ENCODE assay signal across 14 cellular contexts in the genomic region with DNA sequence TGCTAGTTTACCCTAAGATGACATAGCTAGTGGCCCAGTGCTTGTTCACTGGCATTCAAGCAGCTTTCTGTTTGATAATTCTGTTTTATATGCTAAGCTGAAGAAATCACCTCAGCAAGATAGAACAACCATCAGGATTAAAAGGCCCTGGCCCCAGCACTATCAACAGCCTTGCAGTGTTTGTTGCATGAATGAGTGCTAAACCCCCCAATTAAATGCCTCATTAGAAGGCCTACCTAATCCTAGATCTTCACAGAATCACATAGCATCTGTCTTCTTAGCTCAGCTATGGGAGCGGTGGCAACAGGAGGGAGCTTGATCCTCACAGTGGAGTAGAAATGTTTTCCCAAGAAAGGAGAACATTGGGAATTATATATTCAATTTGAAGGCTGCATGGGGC.
DNase-seq lines count a peak whose midpoint lies in the region; ATAC-seq, FAIRE-seq and TF ChIP-seq lines count a peak whose summit lies in the region.
"Had no signal": no experiment of that assay in that cellular context is flagged by ENCODE, and none has a peak within 500 bp of the region (broad histone marks: within the 10 kb centered on the region; RNA-seq: fewer than 3 reads in every experiment).

No MANE protein-coding gene starts in this region.

- no peak overlapping the region for H2BK20ac ChIP-seq in H1 (ENCODE audit: low read length)

- H3K23ac ChIP-seq in H1 (ENCODE audit: insufficient read length) = no peak overlapping the region

- peaks cover 2% of the 10 kb centered on the region for H3K27me3 Mint-ChIP-seq in GM23338 (ENCODE audit: insufficient read depth, low read depth, poor library complexity)
- H3K27me3 Mint-ChIP-seq in activated T-cell treated with anti-CD3 and anti-CD28 coated beads, Interleukin-2, amount 50 U/mL, for 24 hours = no peaks in the 10 kb centered on the region
- H3K27me3 Mint-ChIP-seq: B cell had no signal

- no peaks in the 10 kb centered on the region for H3K9me3 ChIP-seq in H1 (ENCODE audit: insufficient read depth in 2 of 2, low read depth in 1 of 2, low read length in 1 of 2)
- H3K9me3 ChIP-seq: HAP-1 had no signal

- no peak overlapping the region for H3K4me3 ChIP-seq in GM23338
- no peak overlapping the region for H3K4me3 ChIP-seq in H1 (ENCODE audit: extremely low read depth in 1 of 4, insufficient read depth in 2 of 4, low read depth in 3 of 4, low read length in 4 of 4)
- H3K4me3 ChIP-seq: BLaER1 treated with 17β-estradiol and CSF1 and Interleukin-3, amounts not matched to agents 10 nM and 100 nM; HAP-1 had no signal

- ATAC-seq in GM23338 (no peak), HG02678 (IDR thresholded peaks at IDR 0.05; ENCODE audit: unreplicated experiment) (no peak), GM18511 (IDR thresholded peaks at IDR 0.05; ENCODE audit: unreplicated experiment) (no peak)
- ATAC-seq: CD8-positive, alpha-beta T cell had no signal

- no peak overlapping the region for H2BK12ac ChIP-seq in H1 (ENCODE audit: low read depth, low read length)

- H3K36me3 ChIP-seq in GM23338 (ENCODE audit: insufficient read depth) (no peaks in the 10 kb centered on the region), H1 (ENCODE audit: control insufficient read depth in 2 of 4, insufficient read depth in 4 of 4, low read length in 3 of 4) (no peaks in the 10 kb centered on the region)
- H3K36me3 ChIP-seq: BLaER1 treated with 17β-estradiol and CSF1 and Interleukin-3, amounts not matched to agents 10 nM and 100 nM; HAP-1 had no signal

- H4K91ac ChIP-seq in H1 (replicated peaks; ENCODE audit: insufficient read length, low read length) = no peak overlapping the region

- no peaks in the 10 kb centered on the region for H4K20me1 ChIP-seq in GM23338 (replicated peaks; ENCODE audit: insufficient read depth)
- no peaks in the 10 kb centered on the region for H4K20me1 ChIP-seq in H1 (replicated peaks in 1 of 2; ENCODE audit: control insufficient read depth in 1 of 2, insufficient read depth in 2 of 2, low read length in 2 of 2)
- H4K20me1 ChIP-seq: BLaER1 treated with 17β-estradiol and CSF1 and Interleukin-3, amounts not matched to agents 10 nM and 100 nM had no signal

- no peak overlapping the region for H2AK5ac ChIP-seq in H1 (ENCODE audit: low read depth, low read length)

- H2AFZ ChIP-seq in GM23338 = peak overlapping the region; percentile 64
- H2AFZ ChIP-seq in H1 (ENCODE audit: low read length) = peak overlapping the region; percentile 60; the same call in 1 of the 2 replicates

- TF ChIP-seq CTCF in GM23338 (conservative IDR thresholded peaks at IDR 0.05; ENCODE audit: low read depth in 2 of 2) (no peak), H1 (IDR thresholded peaks at IDR 0.05; ENCODE audit: control extremely low read depth in 1 of 3, insufficient read depth in 1 of 3, low read depth in 1 of 3, low read length in 3 of 3) (no peak)

- no peak overlapping the region for H3K4ac ChIP-seq in H1 (replicated peaks; ENCODE audit: insufficient read length, low read depth, low read length)

- peaks cover 9% of the 10 kb centered on the region for H3K36me3 Mint-ChIP-seq in GM23338 (ENCODE audit: low read depth)
- no peaks in the 10 kb centered on the region for H3K36me3 Mint-ChIP-seq in activated T-cell treated with anti-CD3 and anti-CD28 coated beads, Interleukin-2, amount 50 U/mL, for 24 hours (ENCODE audit: low read depth)
- H3K36me3 Mint-ChIP-seq: CD8-positive, alpha-beta T cell had no signal

- H3K4me2 ChIP-seq in GM23338 (no peak overlapping the region), H1 (ENCODE audit: insufficient read depth in 1 of 2, low read depth in 2 of 2, low read length in 2 of 2) (no peak overlapping the region)

- no peak for DNase-seq in GM23338 (ENCODE audit: low spot score)
- peak; percentile 98 for DNase-seq in NCI-H82 (lab: John Stamatoyannopoulos, UW)
- DNase-seq in H1 (ENCODE audit: low read depth in 1 of 2, low spot score in 2 of 2) = no peak
- DNase-seq in retina = peak; percentile 3
- no peak for DNase-seq in activated T-cell treated with anti-CD3 and anti-CD28 coated beads, Interleukin-2, amount 50 U/mL, for 24 hours
- DNase-seq: Calu3; CD8-positive, alpha-beta T cell; GDM1 had no signal

- peaks cover 17% of the 10 kb centered on the region for H3K9me3 Mint-ChIP-seq in GM23338
- H3K9me3 Mint-ChIP-seq in activated T-cell treated with anti-CD3 and anti-CD28 coated beads, Interleukin-2, amount 50 U/mL, for 24 hours = peaks cover 4% of the 10 kb centered on the region
- H3K9me3 Mint-ChIP-seq: CD8-positive, alpha-beta T cell had no signal

- WGBS in H1 (ENCODE audit: extremely low coverage in 1 of 2, insufficient coverage in 1 of 2, insufficient read length in 1 of 2, insufficient replicate concordance in 2 of 2, low coverage in 1 of 2, low lambda C conversion rate in 2 of 2, missing lambda C conversion rate in 1 of 2), 2 experiments = 100% methylated on average over 1 of the region's 1 CpG; no CpG with 5 or more reads in 1 of the 2 experiments

- H3K23me2 ChIP-seq in H1 (ENCODE audit: low read depth, low read length) = no peaks in the 10 kb centered on the region

- CTCF ChIA-PET in H1 (lab: Charles Lee; ENCODE audit: partially characterized antibody) = interaction anchor here (0.7 to 1.3 kb wide), 2 partner anchors 16 to 69 kb away, joined by 3 read pairs; no protein-coding TSS in a partner anchor

- peaks cover 21% of the 10 kb centered on the region for H3K4me1 ChIP-seq in GM23338 (ENCODE audit: insufficient read depth)
- peaks cover 0 to 4% (median 1%) of the 10 kb centered on the region in 4 experiments; a peak in 4 of 7 replicates for H3K4me1 ChIP-seq in H1 (replicated peaks in 1 of 4; ENCODE audit: control insufficient read depth in 3 of 4, insufficient read depth in 4 of 4, low read length in 3 of 4)

- no peaks in the 10 kb centered on the region for H3K9me2 ChIP-seq in GM23338 (ENCODE audit: insufficient read depth)

- H3K4me1 Mint-ChIP-seq in GM23338 = peaks cover 18% of the 10 kb centered on the region
- H3K4me1 Mint-ChIP-seq in activated T-cell treated with anti-CD3 and anti-CD28 coated beads, Interleukin-2, amount 50 U/mL, for 24 hours (ENCODE audit: low read depth) = no peaks in the 10 kb centered on the region
- H3K4me1 Mint-ChIP-seq: B cell had no signal

- H3K56ac ChIP-seq in H1 (replicated peaks; ENCODE audit: insufficient read length, low read depth, low read length) = no peak overlapping the region

- H3K27ac ChIP-seq in GM23338 (ENCODE audit: low read depth) (no peak overlapping the region), H1 (ENCODE audit: low read depth, low read length) (no peak overlapping the region)
- H3K27ac ChIP-seq: BLaER1 treated with 17β-estradiol and CSF1 and Interleukin-3, amounts not matched to agents 10 nM and 100 nM had no signal

- no peak overlapping the region for H3K18ac ChIP-seq in H1 (ENCODE audit: extremely low read depth, low read length)

- H3K79me2 ChIP-seq in GM23338 (replicated peaks; ENCODE audit: insufficient read depth) (no peaks in the 10 kb centered on the region), H1 (ENCODE audit: control insufficient read depth in 1 of 2, insufficient read depth in 2 of 2, low read length in 2 of 2) (no peaks in the 10 kb centered on the region)

- POLR2A ChIA-PET in H1 (lab: Charles Lee; ENCODE audit: partially characterized antibody) = no interaction called here

- H4K5ac ChIP-seq in H1 (ENCODE audit: insufficient read length, low read depth, low read length) = no peak overlapping the region

- H4K8ac ChIP-seq in H1 (ENCODE audit: extremely low read depth, insufficient read depth, low read length) = no peak overlapping the region

- FAIRE-seq in H1 (lab: Jason Lieb, UNC) = no peak
- FAIRE-seq: GM12892 had no signal

- no peak overlapping the region for H2BK5ac ChIP-seq in H1 (ENCODE audit: low read depth, low read length)

- no peaks in the 10 kb centered on the region for H3K27me3 ChIP-seq in GM23338 (ENCODE audit: insufficient read depth)
- H3K27me3 ChIP-seq in H1 (replicated peaks in 1 of 4; ENCODE audit: control insufficient read depth in 3 of 4, extremely low read depth in 1 of 4, insufficient read depth in 3 of 4, low read length in 3 of 4) = no peaks in the 10 kb centered on the region

- no peak overlapping the region for H3K4me3 Mint-ChIP-seq in GM23338
- H3K4me3 Mint-ChIP-seq in activated T-cell treated with anti-CD3 and anti-CD28 coated beads, Interleukin-2, amount 50 U/mL, for 24 hours = no peak overlapping the region
- H3K4me3 Mint-ChIP-seq: B cell; CD8-positive, alpha-beta T cell had no signal

- TF ChIP-seq RAD21 in H1 (IDR thresholded peaks at IDR 0.05 in 1 of 2, conservative IDR thresholded peaks at IDR 0.05 in 1 of 2; ENCODE audit: low read depth in 2 of 2, low read length in 2 of 2) = no peak

- no peak overlapping the region for H3K27ac Mint-ChIP-seq in GM23338
- H3K27ac Mint-ChIP-seq in activated T-cell treated with anti-CD3 and anti-CD28 coated beads, Interleukin-2, amount 50 U/mL, for 24 hours = no peak overlapping the region
- H3K27ac Mint-ChIP-seq: B cell; CD8-positive, alpha-beta T cell had no signal

- no peak for TF ChIP-seq POLR2A in H1 (IDR thresholded peaks at IDR 0.05; ENCODE audit: control extremely low read depth in 1 of 2, low read depth in 2 of 2, low read length in 2 of 2)

- H2BK120ac ChIP-seq in H1 (replicated peaks; ENCODE audit: low read depth, low read length) = no peak overlapping the region

- H3K9ac ChIP-seq in H1 (replicated peaks in 1 of 4; ENCODE audit: extremely low read depth in 1 of 4, low read depth in 3 of 4, low read length in 3 of 4) = no peak overlapping the region
- H3K9ac ChIP-seq: BLaER1 treated with 17β-estradiol and CSF1 and Interleukin-3, amounts not matched to agents 10 nM and 100 nM had no signal

- no peak overlapping the region for H2BK15ac ChIP-seq in H1 (ENCODE audit: low read length)

- no peaks in the 10 kb centered on the region for H3F3A ChIP-seq in GM23338 (replicated peaks; ENCODE audit: low read depth)

- no peak for TF ChIP-seq EP300 in H1 (IDR thresholded peaks at IDR 0.05; ENCODE audit: borderline replicate concordance in 1 of 2, low read depth in 2 of 2, low read length in 2 of 2)

- H3K79me1 ChIP-seq in H1 (ENCODE audit: low read depth, low read length) = no peaks in the 10 kb centered on the region

- H3K14ac ChIP-seq in H1 (ENCODE audit: insufficient read length) = no peak overlapping the region

TF ChIP-seq in GM23338, 12 proteins besides CTCF, POLR2A, EP300 and RAD21 (continues in another document):
- TF ChIP-seq JUNB (IDR thresholded peaks at IDR 0.05; ENCODE audit: unreplicated experiment) = no peak
- no peak for TF ChIP-seq CREB1 (CRISPR knock-in tag; IDR thresholded peaks at IDR 0.05; ENCODE audit: low read depth)
- no peak for TF ChIP-seq POLR2AphosphoS5 (IDR thresholded peaks at IDR 0.05; ENCODE audit: low read depth)

TF ChIP-seq in H1, 55 proteins besides CTCF, POLR2A, EP300 and RAD21 (continues in another document):
- no peak for TF ChIP-seq GABPA (IDR thresholded peaks at IDR 0.05; ENCODE audit: borderline replicate concordance, insufficient read depth, low read length)
- no peak for TF ChIP-seq BCL11A (IDR thresholded peaks at IDR 0.05; ENCODE audit: low read depth in 2 of 2, low read length in 2 of 2)
- no peak for TF ChIP-seq TAF1 (IDR thresholded peaks at IDR 0.05; ENCODE audit: low read depth, low read length)
- no peak for TF ChIP-seq BRCA1 (IDR thresholded peaks at IDR 0.05; ENCODE audit: low read depth, low read length)
- TF ChIP-seq TEAD4 (IDR thresholded peaks at IDR 0.05; ENCODE audit: low read depth, low read length) = no peak
- no peak for TF ChIP-seq HDAC6 (IDR thresholded peaks at IDR 0.05; ENCODE audit: low read depth, low read length)

Comparison
In these comparisons a context has a peak if more than half of its experiments do, and no peak if none do; other contexts are left out.
1. DNase-seq: peak in NCI-H82 (single experiment) and retina (single experiment); none in GM23338 (single experiment), H1 (0 of 2) and activated T-cell treated with anti-CD3 and anti-CD28 coated beads, Interleukin-2, amount 50 U/mL, for 24 hours (single experiment).